1 cellular context compared by ENCODE assay signal in genomic region chr11:46537851-46538295, GRCh38.
A peak's percentile ranks its signal among the peaks of the same experiment; 100 is the strongest.
TF ChIP-seq lines count a peak whose summit lies in the region.

No MANE protein-coding gene starts in this region.

TF ChIP-seq in K562, 482 proteins besides CTCF, POLR2A, EP300 and RAD21 (continued from another document and continues in another):
- TF ChIP-seq PKNOX1 (IDR thresholded peaks at IDR 0.05) (peak; percentile 33; the same call in 1 of the 2 replicates), GATAD2B (IDR thresholded peaks at IDR 0.05; ENCODE audit: borderline replicate concordance) (no peak), ZBTB40 (IDR thresholded peaks at IDR 0.05) (0 out of 2 replicates have a peak, but pooled peaks have one; percentile 25), ZBTB40 (CRISPR knock-in tag; IDR thresholded peaks at IDR 0.05) (no peak), WHSC1 (IDR thresholded peaks at IDR 0.05; ENCODE audit: low read length) (no peak), HMBOX1 (IDR thresholded peaks at IDR 0.05) (peak; percentile 19; the same call in 1 of the 2 replicates), ELF2 (CRISPR knock-in tag; IDR thresholded peaks at IDR 0.05) (no peak), CHCHD3 (CRISPR knock-in tag; IDR thresholded peaks at IDR 0.05) (no peak), NR3C1 (CRISPR knock-in tag; IDR thresholded peaks at IDR 0.05) (no peak), JUNB (CRISPR knock-in tag; conservative IDR thresholded peaks at IDR 0.05) (no peak), THAP12 (CRISPR knock-in tag; IDR thresholded peaks at IDR 0.05) (no peak), HDAC2 (IDR thresholded peaks at IDR 0.05) (no peak), YY1 (IDR thresholded peaks at IDR 0.05; ENCODE audit: borderline replicate concordance in 1 of 3, control insufficient read depth in 1 of 3, extremely low read depth in 1 of 3, insufficient read depth in 3 of 3, insufficient read length in 1 of 3, insufficient replicate concordance in 2 of 3, low read depth in 1 of 3, low read length in 2 of 3) (no peak), ZNF277 (CRISPR knock-in tag; IDR thresholded peaks at IDR 0.05; ENCODE audit: borderline replicate concordance) (no peak), HNRNPH1 (optimal IDR thresholded peaks at IDR 0.05; ENCODE audit: low read depth, low read length) (no peak), ZBTB26 (CRISPR knock-in tag; IDR thresholded peaks at IDR 0.05) (no peak), ZNF695 (CRISPR knock-in tag; IDR thresholded peaks at IDR 0.05) (no peak), HLTF (IDR thresholded peaks at IDR 0.05) (0 out of 2 replicates have a peak, but pooled peaks have one; percentile 47), MEF2A (IDR thresholded peaks at IDR 0.05; ENCODE audit: control insufficient read depth, low read depth, low read length) (no peak), XRCC5 (IDR thresholded peaks at IDR 0.05; ENCODE audit: low read depth, low read length) (peak; percentile 26; the same call in 1 of the 2 replicates), C11orf30 (IDR thresholded peaks at IDR 0.05; ENCODE audit: low read depth) (peak; percentile 44; the same call in 1 of the 2 replicates), REST (CRISPR knock-in tag; IDR thresholded peaks at IDR 0.05; ENCODE audit: low read depth) (no peak)
